Comparison of ENCODE assay signal across 1 cellular context in the genomic region with DNA sequence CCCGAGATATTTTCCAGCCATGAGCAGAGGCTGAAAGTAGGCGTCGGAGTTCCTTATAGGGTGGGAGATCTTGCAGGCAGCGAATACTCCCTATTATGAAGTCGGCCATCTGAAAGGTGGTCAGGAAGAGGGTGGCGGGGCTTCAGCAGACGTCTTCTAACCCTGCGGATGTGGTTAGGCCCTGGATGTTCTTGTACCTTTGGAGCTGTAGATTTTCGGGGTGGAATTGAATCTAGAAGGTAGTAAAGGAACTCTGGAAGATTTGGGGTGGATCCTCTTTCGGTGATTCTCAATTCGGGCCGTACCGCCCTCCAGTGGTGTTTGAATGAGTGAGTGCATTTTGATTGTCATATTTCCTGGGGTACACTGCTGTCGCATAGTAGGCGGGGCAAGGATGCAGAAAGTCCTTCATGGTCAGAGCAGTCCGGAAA.
TF ChIP-seq lines count a peak whose summit lies in the region.

No MANE protein-coding gene starts in this region.

TF ChIP-seq in K562, 482 proteins besides CTCF, POLR2A, EP300 and RAD21 (continued from another document and continues in another):
- TF ChIP-seq, protein P1, sequence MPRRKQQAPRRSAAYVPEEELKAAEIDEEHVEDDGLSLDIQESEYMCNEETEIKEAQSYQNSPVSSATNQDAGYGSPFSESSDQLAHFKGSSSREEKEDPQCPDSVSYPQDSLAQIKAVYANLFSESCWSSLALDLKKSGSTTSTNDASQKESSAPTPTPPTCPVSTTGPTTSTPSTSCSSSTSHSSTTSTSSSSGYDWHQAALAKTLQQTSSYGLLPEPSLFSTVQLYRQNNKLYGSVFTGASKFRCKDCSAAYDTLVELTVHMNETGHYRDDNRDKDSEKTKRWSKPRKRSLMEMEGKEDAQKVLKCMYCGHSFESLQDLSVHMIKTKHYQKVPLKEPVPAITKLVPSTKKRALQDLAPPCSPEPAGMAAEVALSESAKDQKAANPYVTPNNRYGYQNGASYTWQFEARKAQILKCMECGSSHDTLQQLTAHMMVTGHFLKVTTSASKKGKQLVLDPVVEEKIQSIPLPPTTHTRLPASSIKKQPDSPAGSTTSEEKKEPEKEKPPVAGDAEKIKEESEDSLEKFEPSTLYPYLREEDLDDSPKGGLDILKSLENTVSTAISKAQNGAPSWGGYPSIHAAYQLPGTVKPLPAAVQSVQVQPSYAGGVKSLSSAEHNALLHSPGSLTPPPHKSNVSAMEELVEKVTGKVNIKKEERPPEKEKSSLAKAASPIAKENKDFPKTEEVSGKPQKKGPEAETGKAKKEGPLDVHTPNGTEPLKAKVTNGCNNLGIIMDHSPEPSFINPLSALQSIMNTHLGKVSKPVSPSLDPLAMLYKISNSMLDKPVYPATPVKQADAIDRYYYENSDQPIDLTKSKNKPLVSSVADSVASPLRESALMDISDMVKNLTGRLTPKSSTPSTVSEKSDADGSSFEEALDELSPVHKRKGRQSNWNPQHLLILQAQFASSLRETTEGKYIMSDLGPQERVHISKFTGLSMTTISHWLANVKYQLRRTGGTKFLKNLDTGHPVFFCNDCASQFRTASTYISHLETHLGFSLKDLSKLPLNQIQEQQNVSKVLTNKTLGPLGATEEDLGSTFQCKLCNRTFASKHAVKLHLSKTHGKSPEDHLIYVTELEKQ (CRISPR knock-in tag; IDR thresholded peaks at IDR 0.05): no peak
- TF ChIP-seq SNRNP70 (optimal IDR thresholded peaks at IDR 0.05; ENCODE audit: low read depth, low read length) (peak; percentile 49), HNRNPL (IDR thresholded peaks at IDR 0.05; ENCODE audit: low read depth, low read length) (no peak), TCF7 (IDR thresholded peaks at IDR 0.05; ENCODE audit: borderline replicate concordance) (no peak), NR2C2 (CRISPR knock-in tag; IDR thresholded peaks at IDR 0.05) (no peak), NR2C2 (tag; IDR thresholded peaks at IDR 0.05) (no peak), TARDBP (IDR thresholded peaks at IDR 0.05) (peak; percentile 34; the same call in 1 of the 2 replicates), XRCC3 (IDR thresholded peaks at IDR 0.05) (no peak), ZNF239 (CRISPR knock-in tag; IDR thresholded peaks at IDR 0.05) (no peak), HNRNPUL1 (IDR thresholded peaks at IDR 0.05; ENCODE audit: low read length) (peak; percentile 59; the same call in 1 of the 2 replicates), JUND (IDR thresholded peaks at IDR 0.05; ENCODE audit: borderline replicate concordance, low read depth, low read length) (0 out of 2 replicates have a peak, but pooled peaks have one; percentile 2), JUND (tag; IDR thresholded peaks at IDR 0.05; ENCODE audit: borderline replicate concordance, low read depth, low read length) (no peak; the same call in 2 of the 3 replicates), ZNF224 (CRISPR knock-in tag; IDR thresholded peaks at IDR 0.05) (0 out of 2 replicates have a peak, but pooled peaks have one; percentile 9), ZNF174 (CRISPR knock-in tag; IDR thresholded peaks at IDR 0.05) (no peak), MEIS2 (IDR thresholded peaks at IDR 0.05; ENCODE audit: partially characterized antibody) (peak; percentile 69)
- TF ChIP-seq, protein P2, sequence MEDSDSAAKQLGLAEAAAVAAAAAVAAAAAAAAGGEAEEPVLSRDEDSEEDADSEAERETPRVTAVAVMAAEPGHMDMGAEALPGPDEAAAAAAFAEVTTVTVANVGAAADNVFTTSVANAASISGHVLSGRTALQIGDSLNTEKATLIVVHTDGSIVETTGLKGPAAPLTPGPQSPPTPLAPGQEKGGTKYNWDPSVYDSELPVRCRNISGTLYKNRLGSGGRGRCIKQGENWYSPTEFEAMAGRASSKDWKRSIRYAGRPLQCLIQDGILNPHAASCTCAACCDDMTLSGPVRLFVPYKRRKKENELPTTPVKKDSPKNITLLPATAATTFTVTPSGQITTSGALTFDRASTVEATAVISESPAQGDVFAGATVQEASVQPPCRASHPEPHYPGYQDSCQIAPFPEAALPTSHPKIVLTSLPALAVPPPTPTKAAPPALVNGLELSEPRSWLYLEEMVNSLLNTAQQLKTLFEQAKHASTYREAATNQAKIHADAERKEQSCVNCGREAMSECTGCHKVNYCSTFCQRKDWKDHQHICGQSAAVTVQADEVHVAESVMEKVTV (CRISPR knock-in tag; IDR thresholded peaks at IDR 0.05): peak; percentile 75
- TF ChIP-seq, protein P3, sequence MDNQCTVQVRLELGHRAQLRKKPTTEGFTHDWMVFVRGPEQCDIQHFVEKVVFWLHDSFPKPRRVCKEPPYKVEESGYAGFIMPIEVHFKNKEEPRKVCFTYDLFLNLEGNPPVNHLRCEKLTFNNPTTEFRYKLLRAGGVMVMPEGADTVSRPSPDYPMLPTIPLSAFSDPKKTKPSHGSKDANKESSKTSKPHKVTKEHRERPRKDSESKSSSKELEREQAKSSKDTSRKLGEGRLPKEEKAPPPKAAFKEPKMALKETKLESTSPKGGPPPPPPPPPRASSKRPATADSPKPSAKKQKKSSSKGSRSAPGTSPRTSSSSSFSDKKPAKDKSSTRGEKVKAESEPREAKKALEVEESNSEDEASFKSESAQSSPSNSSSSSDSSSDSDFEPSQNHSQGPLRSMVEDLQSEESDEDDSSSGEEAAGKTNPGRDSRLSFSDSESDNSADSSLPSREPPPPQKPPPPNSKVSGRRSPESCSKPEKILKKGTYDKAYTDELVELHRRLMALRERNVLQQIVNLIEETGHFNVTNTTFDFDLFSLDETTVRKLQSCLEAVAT (IDR thresholded peaks at IDR 0.05): peak; percentile 12 to 72; a peak in 1 of 4 replicates
- TF ChIP-seq, protein P4, sequence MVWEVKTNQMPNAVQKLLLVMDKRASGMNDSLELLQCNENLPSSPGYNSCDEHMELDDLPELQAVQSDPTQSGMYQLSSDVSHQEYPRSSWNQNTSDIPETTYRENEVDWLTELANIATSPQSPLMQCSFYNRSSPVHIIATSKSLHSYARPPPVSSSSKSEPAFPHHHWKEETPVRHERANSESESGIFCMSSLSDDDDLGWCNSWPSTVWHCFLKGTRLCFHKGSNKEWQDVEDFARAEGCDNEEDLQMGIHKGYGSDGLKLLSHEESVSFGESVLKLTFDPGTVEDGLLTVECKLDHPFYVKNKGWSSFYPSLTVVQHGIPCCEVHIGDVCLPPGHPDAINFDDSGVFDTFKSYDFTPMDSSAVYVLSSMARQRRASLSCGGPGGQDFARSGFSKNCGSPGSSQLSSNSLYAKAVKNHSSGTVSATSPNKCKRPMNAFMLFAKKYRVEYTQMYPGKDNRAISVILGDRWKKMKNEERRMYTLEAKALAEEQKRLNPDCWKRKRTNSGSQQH (CRISPR knock-in tag; IDR thresholded peaks at IDR 0.05): no peak
- TF ChIP-seq, protein P5, sequence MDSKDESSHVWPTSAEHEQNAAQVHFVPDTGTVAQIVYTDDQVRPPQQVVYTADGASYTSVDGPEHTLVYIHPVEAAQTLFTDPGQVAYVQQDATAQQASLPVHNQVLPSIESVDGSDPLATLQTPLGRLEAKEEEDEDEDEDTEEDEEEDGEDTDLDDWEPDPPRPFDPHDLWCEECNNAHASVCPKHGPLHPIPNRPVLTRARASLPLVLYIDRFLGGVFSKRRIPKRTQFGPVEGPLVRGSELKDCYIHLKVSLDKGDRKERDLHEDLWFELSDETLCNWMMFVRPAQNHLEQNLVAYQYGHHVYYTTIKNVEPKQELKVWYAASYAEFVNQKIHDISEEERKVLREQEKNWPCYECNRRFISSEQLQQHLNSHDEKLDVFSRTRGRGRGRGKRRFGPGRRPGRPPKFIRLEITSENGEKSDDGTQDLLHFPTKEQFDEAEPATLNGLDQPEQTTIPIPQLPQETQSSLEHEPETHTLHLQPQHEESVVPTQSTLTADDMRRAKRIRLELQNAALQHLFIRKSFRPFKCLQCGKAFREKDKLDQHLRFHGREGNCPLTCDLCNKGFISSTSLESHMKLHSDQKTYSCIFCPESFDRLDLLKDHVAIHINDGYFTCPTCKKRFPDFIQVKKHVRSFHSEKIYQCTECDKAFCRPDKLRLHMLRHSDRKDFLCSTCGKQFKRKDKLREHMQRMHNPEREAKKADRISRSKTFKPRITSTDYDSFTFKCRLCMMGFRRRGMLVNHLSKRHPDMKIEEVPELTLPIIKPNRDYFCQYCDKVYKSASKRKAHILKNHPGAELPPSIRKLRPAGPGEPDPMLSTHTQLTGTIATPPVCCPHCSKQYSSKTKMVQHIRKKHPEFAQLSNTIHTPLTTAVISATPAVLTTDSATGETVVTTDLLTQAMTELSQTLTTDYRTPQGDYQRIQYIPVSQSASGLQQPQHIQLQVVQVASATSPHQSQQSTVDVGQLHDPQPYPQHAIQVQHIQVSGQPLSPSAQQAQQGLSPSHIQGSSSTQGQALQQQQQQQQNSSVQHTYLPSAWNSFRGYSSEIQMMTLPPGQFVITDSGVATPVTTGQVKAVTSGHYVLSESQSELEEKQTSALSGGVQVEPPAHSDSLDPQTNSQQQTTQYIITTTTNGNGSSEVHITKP (IDR thresholded peaks at IDR 0.05; ENCODE audit: partially characterized antibody): peak; percentile 60
- TF ChIP-seq, protein P6, sequence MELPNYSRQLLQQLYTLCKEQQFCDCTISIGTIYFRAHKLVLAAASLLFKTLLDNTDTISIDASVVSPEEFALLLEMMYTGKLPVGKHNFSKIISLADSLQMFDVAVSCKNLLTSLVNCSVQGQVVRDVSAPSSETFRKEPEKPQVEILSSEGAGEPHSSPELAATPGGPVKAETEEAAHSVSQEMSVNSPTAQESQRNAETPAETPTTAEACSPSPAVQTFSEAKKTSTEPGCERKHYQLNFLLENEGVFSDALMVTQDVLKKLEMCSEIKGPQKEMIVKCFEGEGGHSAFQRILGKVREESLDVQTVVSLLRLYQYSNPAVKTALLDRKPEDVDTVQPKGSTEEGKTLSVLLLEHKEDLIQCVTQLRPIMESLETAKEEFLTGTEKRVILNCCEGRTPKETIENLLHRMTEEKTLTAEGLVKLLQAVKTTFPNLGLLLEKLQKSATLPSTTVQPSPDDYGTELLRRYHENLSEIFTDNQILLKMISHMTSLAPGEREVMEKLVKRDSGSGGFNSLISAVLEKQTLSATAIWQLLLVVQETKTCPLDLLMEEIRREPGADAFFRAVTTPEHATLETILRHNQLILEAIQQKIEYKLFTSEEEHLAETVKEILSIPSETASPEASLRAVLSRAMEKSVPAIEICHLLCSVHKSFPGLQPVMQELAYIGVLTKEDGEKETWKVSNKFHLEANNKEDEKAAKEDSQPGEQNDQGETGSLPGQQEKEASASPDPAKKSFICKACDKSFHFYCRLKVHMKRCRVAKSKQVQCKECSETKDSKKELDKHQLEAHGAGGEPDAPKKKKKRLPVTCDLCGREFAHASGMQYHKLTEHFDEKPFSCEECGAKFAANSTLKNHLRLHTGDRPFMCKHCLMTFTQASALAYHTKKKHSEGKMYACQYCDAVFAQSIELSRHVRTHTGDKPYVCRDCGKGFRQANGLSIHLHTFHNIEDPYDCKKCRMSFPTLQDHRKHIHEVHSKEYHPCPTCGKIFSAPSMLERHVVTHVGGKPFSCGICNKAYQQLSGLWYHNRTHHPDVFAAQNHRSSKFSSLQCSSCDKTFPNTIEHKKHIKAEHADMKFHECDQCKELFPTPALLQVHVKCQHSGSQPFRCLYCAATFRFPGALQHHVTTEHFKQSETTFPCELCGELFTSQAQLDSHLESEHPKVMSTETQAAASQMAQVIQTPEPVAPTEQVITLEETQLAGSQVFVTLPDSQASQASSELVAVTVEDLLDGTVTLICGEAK (IDR thresholded peaks at IDR 0.05): 0 out of 2 replicates have a peak, but pooled peaks have one; percentile 44
- TF ChIP-seq, protein P6 (CRISPR knock-in tag; IDR thresholded peaks at IDR 0.05): no peak
- TF ChIP-seq, protein P7, sequence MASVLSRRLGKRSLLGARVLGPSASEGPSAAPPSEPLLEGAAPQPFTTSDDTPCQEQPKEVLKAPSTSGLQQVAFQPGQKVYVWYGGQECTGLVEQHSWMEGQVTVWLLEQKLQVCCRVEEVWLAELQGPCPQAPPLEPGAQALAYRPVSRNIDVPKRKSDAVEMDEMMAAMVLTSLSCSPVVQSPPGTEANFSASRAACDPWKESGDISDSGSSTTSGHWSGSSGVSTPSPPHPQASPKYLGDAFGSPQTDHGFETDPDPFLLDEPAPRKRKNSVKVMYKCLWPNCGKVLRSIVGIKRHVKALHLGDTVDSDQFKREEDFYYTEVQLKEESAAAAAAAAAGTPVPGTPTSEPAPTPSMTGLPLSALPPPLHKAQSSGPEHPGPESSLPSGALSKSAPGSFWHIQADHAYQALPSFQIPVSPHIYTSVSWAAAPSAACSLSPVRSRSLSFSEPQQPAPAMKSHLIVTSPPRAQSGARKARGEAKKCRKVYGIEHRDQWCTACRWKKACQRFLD (CRISPR knock-in tag; IDR thresholded peaks at IDR 0.05): peak; percentile 42; the same call in 1 of the 2 replicates
- TF ChIP-seq, protein P8, sequence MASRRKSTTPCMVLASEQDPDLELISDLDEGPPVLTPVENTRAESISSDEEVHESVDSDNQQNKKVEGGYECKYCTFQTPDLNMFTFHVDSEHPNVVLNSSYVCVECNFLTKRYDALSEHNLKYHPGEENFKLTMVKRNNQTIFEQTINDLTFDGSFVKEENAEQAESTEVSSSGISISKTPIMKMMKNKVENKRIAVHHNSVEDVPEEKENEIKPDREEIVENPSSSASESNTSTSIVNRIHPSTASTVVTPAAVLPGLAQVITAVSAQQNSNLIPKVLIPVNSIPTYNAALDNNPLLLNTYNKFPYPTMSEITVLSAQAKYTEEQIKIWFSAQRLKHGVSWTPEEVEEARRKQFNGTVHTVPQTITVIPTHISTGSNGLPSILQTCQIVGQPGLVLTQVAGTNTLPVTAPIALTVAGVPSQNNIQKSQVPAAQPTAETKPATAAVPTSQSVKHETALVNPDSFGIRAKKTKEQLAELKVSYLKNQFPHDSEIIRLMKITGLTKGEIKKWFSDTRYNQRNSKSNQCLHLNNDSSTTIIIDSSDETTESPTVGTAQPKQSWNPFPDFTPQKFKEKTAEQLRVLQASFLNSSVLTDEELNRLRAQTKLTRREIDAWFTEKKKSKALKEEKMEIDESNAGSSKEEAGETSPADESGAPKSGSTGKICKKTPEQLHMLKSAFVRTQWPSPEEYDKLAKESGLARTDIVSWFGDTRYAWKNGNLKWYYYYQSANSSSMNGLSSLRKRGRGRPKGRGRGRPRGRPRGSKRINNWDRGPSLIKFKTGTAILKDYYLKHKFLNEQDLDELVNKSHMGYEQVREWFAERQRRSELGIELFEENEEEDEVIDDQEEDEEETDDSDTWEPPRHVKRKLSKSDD (conservative IDR thresholded peaks at IDR 0.05; ENCODE audit: low read length): no peak
